Comparison of ENCODE assay signal across 19 cellular contexts in the genomic region with DNA sequence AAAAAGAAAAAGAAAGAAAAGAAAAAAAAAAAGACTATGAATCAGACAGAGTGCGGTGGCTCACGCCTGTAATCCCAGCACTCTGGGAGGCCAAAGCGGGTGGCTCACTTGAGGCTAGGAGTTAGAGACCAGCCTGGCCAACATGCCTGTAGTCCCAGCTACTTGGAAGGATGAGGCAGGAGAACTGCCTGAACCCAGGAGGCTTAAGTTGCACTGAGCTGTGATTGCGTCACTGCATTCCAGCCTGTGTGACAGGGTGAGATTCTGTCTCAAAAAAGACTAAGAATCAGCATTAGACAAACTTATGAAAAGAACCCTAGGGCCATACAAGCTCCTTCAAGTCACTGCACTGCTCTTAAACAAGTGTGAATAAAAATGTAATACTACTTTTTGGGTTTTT. TPM values are rescaled to one million over a fixed set of nuclear protein-coding genes. Genes with fewer than 3 reads are reported as not detected.
DNase-seq lines count a peak whose midpoint lies in the region; TF ChIP-seq lines count a peak whose summit lies in the region.
"Had no signal": no experiment of that assay in that cellular context is flagged by ENCODE, and none has a peak within 500 bp of the region (broad histone marks: within the 10 kb centered on the region; RNA-seq: fewer than 3 reads in every experiment).

No MANE protein-coding gene starts in this region.

- H3K9me3 Mint-ChIP-seq in mesothelial cell of epicardium: no peaks in the 10 kb centered on the region
- H3K9me3 Mint-ChIP-seq: activated CD4-positive, alpha-beta memory T cell treated with anti-CD3 and anti-CD28 coated beads for 36 hours; activated T-helper 17 cell treated with anti-CD3 and anti-CD28 coated beads, Interleukin-2, amount 50 U/mL, for 72 hours had no signal

- H3K36me3 ChIP-seq in A673 (ENCODE audit: insufficient read depth, low read length, poor library complexity, severe bottlenecking): peaks cover 65% of the 10 kb centered on the region
- H3K36me3 ChIP-seq in effector memory CD4-positive, alpha-beta T cell (ENCODE audit: control insufficient read depth, insufficient read depth, low read length): peaks cover 26% of the 10 kb centered on the region

- H3K27me3 ChIP-seq in A673 (replicated peaks; ENCODE audit: insufficient read depth, low read depth, low read length, poor library complexity): no peaks in the 10 kb centered on the region
- no peaks in the 10 kb centered on the region for H3K27me3 ChIP-seq in effector memory CD4-positive, alpha-beta T cell (replicated peaks; ENCODE audit: control insufficient read depth, insufficient read depth, low read length, poor library complexity, severe bottlenecking)
- H3K27me3 ChIP-seq: dorsolateral prefrontal cortex, gastroesophageal sphincter had no signal

- H3K4me1 Mint-ChIP-seq in mesothelial cell of epicardium: no peaks in the 10 kb centered on the region
- H3K4me1 Mint-ChIP-seq: activated T-helper 17 cell treated with anti-CD3 and anti-CD28 coated beads, Interleukin-2, amount 50 U/mL, for 72 hours had no signal

- no peak overlapping the region for H3K4me3 Mint-ChIP-seq in mesothelial cell of epicardium
- H3K4me3 Mint-ChIP-seq: activated CD4-positive, alpha-beta memory T cell treated with anti-CD3 and anti-CD28 coated beads for 36 hours; activated T-helper 17 cell treated with anti-CD3 and anti-CD28 coated beads, Interleukin-2, amount 50 U/mL, for 72 hours had no signal

- H3K4me3 ChIP-seq in A673 (ENCODE audit: low read depth, low read length, poor library complexity, severe bottlenecking): no peak overlapping the region
- no peak overlapping the region for H3K4me3 ChIP-seq in fibroblast of villous mesenchyme (ENCODE audit: low read depth, low read length)
- no peak overlapping the region for H3K4me3 ChIP-seq in effector memory CD4-positive, alpha-beta T cell (ENCODE audit: insufficient read depth, low read depth, low read length, poor library complexity, severe bottlenecking)
- H3K4me3 ChIP-seq: dorsolateral prefrontal cortex, gastroesophageal sphincter had no signal

- no peaks in the 10 kb centered on the region for H3K9me3 ChIP-seq in A673 (ENCODE audit: low read depth, low read length, poor library complexity, severe bottlenecking)
- no peaks in the 10 kb centered on the region for H3K9me3 ChIP-seq in effector memory CD4-positive, alpha-beta T cell (ENCODE audit: control insufficient read depth, low read length)
- H3K9me3 ChIP-seq: gastroesophageal sphincter had no signal

- no peaks in the 10 kb centered on the region for H3K27me3 Mint-ChIP-seq in mesothelial cell of epicardium (ENCODE audit: low read depth)
- H3K27me3 Mint-ChIP-seq: activated CD4-positive, alpha-beta memory T cell treated with anti-CD3 and anti-CD28 coated beads for 36 hours; activated T-helper 17 cell treated with anti-CD3 and anti-CD28 coated beads, Interleukin-2, amount 50 U/mL, for 72 hours had no signal

- POLR2A ChIA-PET in A673 (lab: Charles Lee; ENCODE audit: low non-redundant PET): no interaction called here

- no peak overlapping the region for H3K27ac ChIP-seq in A673 (ENCODE audit: low read depth, low read length, poor library complexity, severe bottlenecking)
- no peak overlapping the region for H3K27ac ChIP-seq in effector memory CD4-positive, alpha-beta T cell (ENCODE audit: insufficient read depth, low read length, poor library complexity, severe bottlenecking)
- H3K27ac ChIP-seq: dorsolateral prefrontal cortex, gastroesophageal sphincter, parathyroid adenoma had no signal

- no peak overlapping the region for H3K27ac Mint-ChIP-seq in mesothelial cell of epicardium
- H3K27ac Mint-ChIP-seq: activated CD4-positive, alpha-beta memory T cell treated with anti-CD3 and anti-CD28 coated beads for 36 hours; activated T-helper 17 cell treated with anti-CD3 and anti-CD28 coated beads, Interleukin-2, amount 50 U/mL, for 72 hours had no signal

- H3K4me1 ChIP-seq in A673 (ENCODE audit: insufficient read depth, low read length, poor library complexity, severe bottlenecking): no peaks in the 10 kb centered on the region
- H3K4me1 ChIP-seq in effector memory CD4-positive, alpha-beta T cell (ENCODE audit: control insufficient read depth, insufficient read depth, low read length, poor library complexity, severe bottlenecking): no peaks in the 10 kb centered on the region
- H3K4me1 ChIP-seq: gastroesophageal sphincter, parathyroid adenoma had no signal

- no peak for TF ChIP-seq CTCF in A673 (conservative IDR thresholded peaks at IDR 0.05; ENCODE audit: low read depth, low read length)
- TF ChIP-seq CTCF in fibroblast of villous mesenchyme (IDR thresholded peaks at IDR 0.05; ENCODE audit: insufficient read depth, low read depth, low read length): no peak
- TF ChIP-seq CTCF in mesothelial cell of epicardium (IDR thresholded peaks at IDR 0.05; ENCODE audit: unreplicated experiment): no peak

- intact Hi-C loops in A673 (cut with micrococcal nuclease; ENCODE audit: unreplicated experiment): no loop called here

- CTCF ChIA-PET in A673 (lab: Charles Lee): no interaction called here

- no TSS peak for BruUV-seq in A673 (replicated peaks; lab: Mats Ljungman, UMichigan)

- peaks cover 48% of the 10 kb centered on the region for H3K36me3 Mint-ChIP-seq in mesothelial cell of epicardium

- DNase-seq in A673 (ENCODE audit: low spot score): peak; percentile 27
- DNase-seq in GM04504 (ENCODE audit: low read depth): peak; percentile 53
- DNase-seq in astrocyte of the hippocampus (ENCODE audit: low read depth, low spot score): peak; percentile 30
- DNase-seq in fibroblast of villous mesenchyme (ENCODE audit: low read depth): peak; percentile 87
- no peak for DNase-seq in mesothelial cell of epicardium (ENCODE audit: low spot score in 2 of 2, unreplicated experiment in 2 of 2)
- DNase-seq in NCI-H82 treated with DMSO at 0.1 percent for 48 hours (lab: John Stamatoyannopoulos, UW; ENCODE audit: unreplicated experiment): no peak
- DNase-seq in effector memory CD4-positive, alpha-beta T cell: no peak
- no peak for DNase-seq in NCI-H446 treated with DMSO at 0.1 percent for 48 hours (lab: John Stamatoyannopoulos, UW)
- DNase-seq: activated CD4-positive, alpha-beta memory T cell treated with anti-CD3 and anti-CD28 coated beads for 36 hours; AML-193; anterior cingulate cortex; DMS53; dorsolateral prefrontal cortex; NCI-H2107; NK-92 treated with Interleukin-12 subunit alpha and Interleukin-12 subunit beta, amount 100 ng/mL, for 24 hours had no signal

RNA-seq across cellular contexts. Expression of a gene that starts 16.9 kb away (rescaled TPM):
- 553 and 565 TPM in 2 replicates for total RNA-seq in A673 (2021)
- 427 and 490 TPM in 2 replicates for total RNA-seq in fibroblast of villous mesenchyme
- 202 to 207 TPM (median 202 TPM) in 3 replicates for total RNA-seq in mesothelial cell of epicardium

RNA-seq across cellular contexts. Expression of a gene that starts 43.1 kb away (rescaled TPM):
- total RNA-seq in A673 (2021) (98.4 and 102 TPM in 2 replicates), fibroblast of villous mesenchyme (28.0 and 31.1 TPM in 2 replicates), mesothelial cell of epicardium (169 to 182 TPM (median 179 TPM) in 3 replicates)

RNA-seq across cellular contexts. Expression of a gene that starts 43.7 kb away (rescaled TPM):
- total RNA-seq in A673 (2021) (0.50 TPM in 1 of 2 replicates, not detected in the other), fibroblast of villous mesenchyme (23.3 and 27.7 TPM in 2 replicates), mesothelial cell of epicardium (51.1 to 58.5 TPM (median 53.3 TPM) in 3 replicates)
- total RNA-seq: activated CD4-positive, alpha-beta memory T cell treated with anti-CD3 and anti-CD28 coated beads for 36 hours; activated T-helper 17 cell treated with anti-CD3 and anti-CD28 coated beads, Interleukin-2, amount 50 U/mL, for 72 hours; mononuclear cell had no signal

Comparison
In these comparisons a context has a peak if more than half of its experiments do, and no peak if none do; other contexts are left out.
1. DNase-seq: peak in A673 (single experiment), GM04504 (single experiment), astrocyte of the hippocampus (single experiment) and fibroblast of villous mesenchyme (single experiment); none in mesothelial cell of epicardium (0 of 2), NCI-H82 treated with DMSO at 0.1 percent for 48 hours (single experiment), effector memory CD4-positive, alpha-beta T cell (0 of 3) and NCI-H446 treated with DMSO at 0.1 percent for 48 hours (single experiment).
2. RNA of a gene that starts 43.7 kb away (total RNA-seq): 51.1 to 58.5 TPM in mesothelial cell of epicardium and 23.3 to 27.7 TPM in fibroblast of villous mesenchyme; 0.50 TPM in A673; every median in the first group is over 10 times any median in the second.